2 cellular contexts compared by ENCODE assay signal in genomic region chr13:72689181-72689696, GRCh38.
A peak's percentile ranks its signal among the peaks of the same experiment; 100 is the strongest.
TF ChIP-seq lines count a peak whose summit lies in the region.

No MANE protein-coding gene starts in this region.

TF ChIP-seq in SK-N-SH treated with all-trans-retinoic acid at 6 μM for 48 hours, 23 proteins besides CTCF, POLR2A, EP300 and RAD21 (continued from another document):
- TF ChIP-seq CSRNP3 (CRISPR knock-in tag; IDR thresholded peaks at IDR 0.05) (no peak), ISL1 (CRISPR knock-in tag; IDR thresholded peaks at IDR 0.05) (peak; percentile 82), TOX (CRISPR knock-in tag; IDR thresholded peaks at IDR 0.05; ENCODE audit: borderline replicate concordance) (no peak), ZFP30 (CRISPR knock-in tag; IDR thresholded peaks at IDR 0.05) (no peak)

TF ChIP-seq in SK-N-SH, 30 proteins besides CTCF, POLR2A, EP300 and RAD21 (continued from another document):
- TF ChIP-seq PBX3 (IDR thresholded peaks at IDR 0.05): no peak
- no peak for TF ChIP-seq SMC3 (IDR thresholded peaks at IDR 0.05; ENCODE audit: low read depth, low read length)
- no peak for TF ChIP-seq ZBTB33 (IDR thresholded peaks at IDR 0.05; ENCODE audit: borderline replicate concordance, low read depth)
- TF ChIP-seq MXI1 (IDR thresholded peaks at IDR 0.05; ENCODE audit: low read depth, low read length): no peak
- no peak for TF ChIP-seq POLR2AphosphoS5 (IDR thresholded peaks at IDR 0.05; ENCODE audit: low read depth, low read length)
- TF ChIP-seq TEAD4 (IDR thresholded peaks at IDR 0.05; ENCODE audit: borderline replicate concordance, insufficient read depth): no peak
- no peak for TF ChIP-seq MAX (IDR thresholded peaks at IDR 0.05; ENCODE audit: low read depth)
- TF ChIP-seq TAF1 (IDR thresholded peaks at IDR 0.05; ENCODE audit: borderline replicate concordance, low read depth, low read length): no peak
- no peak for TF ChIP-seq EZH2phosphoT487 (IDR thresholded peaks at IDR 0.05; ENCODE audit: borderline replicate concordance, low read depth)
- TF ChIP-seq USF2 (IDR thresholded peaks at IDR 0.05; ENCODE audit: borderline replicate concordance, low read depth, low read length): no peak
- TF ChIP-seq NFIC (IDR thresholded peaks at IDR 0.05; ENCODE audit: borderline replicate concordance): no peak
- no peak for TF ChIP-seq FOSL2 (IDR thresholded peaks at IDR 0.05; ENCODE audit: borderline replicate concordance, low read depth)
- no peak for TF ChIP-seq NRF1 (IDR thresholded peaks at IDR 0.05; ENCODE audit: low read depth, low read length)
- no peak for TF ChIP-seq REST (IDR thresholded peaks at IDR 0.05; ENCODE audit: low read depth, low read length)
- no peak for TF ChIP-seq GABPA (IDR thresholded peaks at IDR 0.05; ENCODE audit: low read depth)
